23 cellular contexts compared by ENCODE assay signal in the genomic region with DNA sequence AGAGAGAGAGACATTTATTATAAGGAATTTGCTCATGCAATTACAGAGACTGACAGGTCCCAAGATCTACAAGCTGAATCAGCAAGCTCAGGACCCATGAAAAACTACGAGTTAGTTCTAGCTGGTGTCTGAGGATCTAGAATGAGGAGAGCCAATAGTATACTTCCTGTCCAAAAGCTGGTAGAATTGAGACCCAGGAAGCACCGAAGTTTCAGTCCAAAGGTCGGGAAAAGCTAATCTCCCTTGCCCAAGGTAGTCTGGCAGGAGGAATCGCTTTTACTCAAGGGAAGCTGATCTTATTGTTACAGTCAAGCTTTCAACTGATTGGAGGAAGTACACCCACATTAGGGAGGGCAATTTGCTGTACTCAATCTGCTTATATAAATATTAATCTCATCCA.
A peak's percentile ranks its signal among the peaks of the same experiment; 100 is the strongest.
DNase-seq lines count a peak whose midpoint lies in the region; ATAC-seq, FAIRE-seq and TF ChIP-seq lines count a peak whose summit lies in the region.
"Had no signal": no experiment of that assay in that cellular context is flagged by ENCODE, and none has a peak within 500 bp of the region (broad histone marks: within the 10 kb centered on the region; RNA-seq: fewer than 3 reads in every experiment).

No MANE protein-coding gene starts in this region.

- H3K9me3 ChIP-seq in body of pancreas: no peaks in the 10 kb centered on the region
- H3K9me3 ChIP-seq: BLaER1, Caco-2 had no signal

- H3K4me1 Mint-ChIP-seq in nephron: no peaks in the 10 kb centered on the region
- H3K4me1 Mint-ChIP-seq: CD8-positive, alpha-beta memory T cell had no signal

- peak; percentile 97 for ATAC-seq in body of pancreas
- ATAC-seq in GM21619 (IDR thresholded peaks at IDR 0.05; ENCODE audit: unreplicated experiment): no peak
- no peak for ATAC-seq in GM19452 (IDR thresholded peaks at IDR 0.05; ENCODE audit: unreplicated experiment)

- no peak overlapping the region for H3K4me3 Mint-ChIP-seq in nephron
- H3K4me3 Mint-ChIP-seq: CD8-positive, alpha-beta memory T cell; HFFc6 had no signal

- no peaks in the 10 kb centered on the region for H3K36me3 ChIP-seq in body of pancreas (replicated peaks in 1 of 2; ENCODE audit: insufficient read depth in 1 of 2, low read depth in 2 of 2)
- H3K36me3 ChIP-seq: BLaER1 had no signal

- intact Hi-C loops in body of pancreas (cut with DNase I): no loop called here

- FAIRE-seq in D721Med (lab: Jason Lieb, UNC): no peak
- FAIRE-seq: G401.6, GM12891, GM19239 had no signal

- no peaks in the 10 kb centered on the region for H3K27me3 ChIP-seq in body of pancreas
- H3K27me3 ChIP-seq: BLaER1 had no signal

- H3K27ac Mint-ChIP-seq in nephron: peak overlapping the region in 2 of 3 experiments; percentile 13 to 68
- H3K27ac Mint-ChIP-seq: CD8-positive, alpha-beta memory T cell; HFFc6 had no signal

- H3K27ac ChIP-seq in 22Rv1: peak overlapping the region; percentile 88
- H3K27ac ChIP-seq in body of pancreas: peak overlapping the region; percentile 9 to 66 (median 38)
- H3K27ac ChIP-seq: BLaER1 had no signal

- 20 to 30% methylated on average over 4 of the region's 4 CpGs for WGBS in body of pancreas, 2 donors

- H3K9me3 Mint-ChIP-seq in nephron: peaks cover 2% of the 10 kb centered on the region

- TF ChIP-seq POLR2A in body of pancreas (IDR thresholded peaks at IDR 0.05): no peak

- H3K36me3 Mint-ChIP-seq in nephron (ENCODE audit: low read depth): no peaks in the 10 kb centered on the region
- H3K36me3 Mint-ChIP-seq: CD8-positive, alpha-beta memory T cell had no signal

- H3K4me1 ChIP-seq in body of pancreas: peaks cover 23% of the 10 kb centered on the region
- H3K4me1 ChIP-seq: BLaER1 had no signal

- no peak overlapping the region for H3K4me3 ChIP-seq in body of pancreas
- H3K4me3 ChIP-seq: BLaER1 had no signal

- peak; percentile 38 for DNase-seq in HuH-7.5 (ENCODE audit: low spot score)
- DNase-seq in body of pancreas: peak; percentile 60 to 81 (median 70)
- DNase-seq in D721Med (ENCODE audit: insufficient read length, low spot score): no peak
- no peak for DNase-seq in HK-2 (ENCODE audit: unreplicated experiment)
- DNase-seq: 8988T; AML-193; CD8-positive, alpha-beta memory T cell; DMS 273 treated with DMSO at 0.1 percent for 48 hours; DMS79 treated with DMSO at 0.1 percent for 48 hours; EL; HCEC 1CT; HFFc6; Kasumi-1; KBM-7 had no signal

- TF ChIP-seq CTCF in 22Rv1 (IDR thresholded peaks at IDR 0.05): no peak
- no peak for TF ChIP-seq CTCF in body of pancreas (IDR thresholded peaks at IDR 0.05)
- no peak for TF ChIP-seq CTCF in nephron (IDR thresholded peaks at IDR 0.05; ENCODE audit: unreplicated experiment in 3 of 3)
- TF ChIP-seq CTCF in D721Med (IDR thresholded peaks at IDR 0.05; ENCODE audit: insufficient read depth, missing control alignments): no peak

- H3K27me3 Mint-ChIP-seq in nephron (ENCODE audit: low read depth): no peaks in the 10 kb centered on the region
- H3K27me3 Mint-ChIP-seq: CD8-positive, alpha-beta memory T cell had no signal

Comparison
In these comparisons a context has a peak if more than half of its experiments do, and no peak if none do; other contexts are left out.
1. DNase-seq: peak in HuH-7.5 (single experiment) and body of pancreas (4 of 4); none in D721Med (single experiment) and HK-2 (single experiment).